In genomic region chr15:92596623-92597022, GRCh38 we compare ENCODE assay signal across 19 cellular contexts.
"Had no signal": no experiment of that assay in that cellular context is flagged by ENCODE, and none has a peak within 500 bp of the region (broad histone marks: within the 10 kb centered on the region; RNA-seq: fewer than 3 reads in every experiment).

No MANE protein-coding gene starts in this region.

- H3K27ac ChIP-seq: dorsolateral prefrontal cortex, hepatocyte, parathyroid adenoma, prostate gland, sigmoid colon, thoracic aorta, transverse colon had no signal

- H3K4me1 ChIP-seq: prostate gland, sigmoid colon, transverse colon had no signal

- ATAC-seq: left colon; stimulated activated naive B cell treated with anti-CD40 and anti-IgM and Interleukin-4, amounts not matched to agents 10 μg/mL and 1 μg/mL and 100 μg/mL, for 72 hours; stimulated activated naive CD8-positive, alpha-beta T cell treated with anti-CD3 and anti-CD28 coated beads, Interleukin-15, amount 100 ng/mL, for 72 hours had no signal

- H3K4me3 ChIP-seq: dorsolateral prefrontal cortex, esophagus squamous epithelium, hepatocyte, prostate gland, sigmoid colon, skin epidermis, thoracic aorta, transverse colon had no signal

- H3K9me3 ChIP-seq: esophagus squamous epithelium, prostate gland, sigmoid colon, thoracic aorta, transverse colon had no signal

- H3K27me3 ChIP-seq: dorsolateral prefrontal cortex, hepatocyte, sigmoid colon, transverse colon had no signal

- DNase-seq: cortex of kidney; dorsolateral prefrontal cortex; effector CD8-positive, alpha-beta T cell; esophagus squamous epithelium; foreskin fibroblast; left colon; midbrain; naive B cell; sigmoid colon; stimulated activated CD4-positive, alpha-beta T cell treated with anti-CD3 and anti-CD28 coated beads, Interleukin-2, amount 100 ng/mL, for 24 hours; stimulated activated CD4-positive, alpha-beta T cell treated with anti-CD3 and anti-CD28 coated beads, Interleukin-4, amount 100 ng/mL, for 4 hours; stimulated activated naive B cell treated with anti-CD40 and anti-IgM and Interleukin-4, amounts not matched to agents 10 μg/mL and 1 μg/mL and 100 μg/mL, for 72 hours; stimulated activated naive CD8-positive, alpha-beta T cell treated with anti-CD3 and anti-CD28 coated beads, Interleukin-15, amount 100 ng/mL, for 72 hours; transverse colon had no signal

- H3K36me3 ChIP-seq: esophagus squamous epithelium, prostate gland, sigmoid colon, thoracic aorta, transverse colon had no signal
